Comparison of ENCODE assay signal across 8 cellular contexts in the genomic region with DNA sequence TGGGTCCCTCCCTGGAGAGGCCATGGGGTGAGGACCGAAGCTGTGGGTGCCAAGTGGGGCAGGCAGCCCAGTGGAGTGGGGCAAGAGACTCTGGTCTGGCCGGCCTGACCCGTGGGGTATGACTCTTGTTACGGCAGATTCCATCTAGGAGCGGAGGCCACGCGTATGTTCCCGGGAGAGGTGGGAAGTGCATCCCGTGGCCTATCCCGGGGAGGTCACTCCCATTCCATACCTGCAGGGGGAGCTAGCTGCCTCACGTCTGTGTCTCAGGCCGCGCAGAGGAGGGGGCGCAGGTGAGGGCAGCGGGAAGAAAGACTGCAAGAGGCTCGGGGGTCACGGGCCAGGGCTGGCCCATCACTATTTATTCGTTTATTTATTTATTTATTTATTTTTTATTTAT. TPM values are rescaled to one million over a fixed set of nuclear protein-coding genes. Genes with fewer than 3 reads are reported as not detected.
DNase-seq lines count a peak whose midpoint lies in the region; ATAC-seq and TF ChIP-seq lines count a peak whose summit lies in the region.

No MANE protein-coding gene starts in this region.

- H3K4me1 ChIP-seq in CD8-positive, alpha-beta T cell (ENCODE audit: insufficient read depth, low read length) = peaks cover 24% of the 10 kb centered on the region
- peaks cover 9 to 42% (median 22%) of the 10 kb centered on the region in 9 donors for H3K4me1 ChIP-seq in heart right ventricle

- TF ChIP-seq CTCF in CD8-positive, alpha-beta T cell (IDR thresholded peaks at IDR 0.05) = peak; percentile 67
- TF ChIP-seq CTCF in HFF-Myc (IDR thresholded peaks at IDR 0.05; ENCODE audit: low read depth, low read length, missing control alignments) (peak; percentile 55), heart right ventricle (IDR thresholded peaks at IDR 0.05) (peak; percentile 36 to 67 (median 55))

- H3K36me3 ChIP-seq in CD8-positive, alpha-beta T cell (ENCODE audit: insufficient read depth, low read length) = no peaks in the 10 kb centered on the region
- H3K36me3 ChIP-seq in heart right ventricle = peaks cover 0 to 20% (median 0%) of the 10 kb centered on the region in 9 donors

- no peaks in the 10 kb centered on the region for H3K9me3 Mint-ChIP-seq in CD8-positive, alpha-beta T cell
- H3K9me3 Mint-ChIP-seq in activated CD8-positive, alpha-beta T cell treated with anti-CD3 and anti-CD28 coated beads, Interleukin-2, amount 10 ng/mL, durations not matched to agents 7 days and 5 days (ENCODE audit: insufficient read depth) = no peaks in the 10 kb centered on the region
- H3K9me3 Mint-ChIP-seq in stimulated activated memory B cell treated with anti-CD40 and anti-IgM and Interleukin-4, amounts not matched to agents 10 μg/mL and 1 μg/mL and 100 μg/mL, for 72 hours = no peaks in the 10 kb centered on the region
- H3K9me3 Mint-ChIP-seq in activated T-helper 17 cell treated with anti-CD3 and anti-CD28 coated beads, Interleukin-2, amount 50 U/mL, for 72 hours = no peaks in the 10 kb centered on the region

- H3K27me3 ChIP-seq in CD8-positive, alpha-beta T cell (ENCODE audit: insufficient read depth, low read length) = no peaks in the 10 kb centered on the region
- H3K27me3 ChIP-seq in heart right ventricle = no peaks in the 10 kb centered on the region

- H3K27ac ChIP-seq in CD8-positive, alpha-beta T cell (ENCODE audit: low read depth, low read length) = no peak overlapping the region
- H3K27ac ChIP-seq in heart right ventricle = no peak overlapping the region

- ATAC-seq in CD8-positive, alpha-beta T cell = no peak
- no peak for ATAC-seq in activated CD8-positive, alpha-beta T cell treated with anti-CD3 and anti-CD28 coated beads, Interleukin-2, amount 10 ng/mL, durations not matched to agents 7 days and 5 days
- ATAC-seq in heart right ventricle (no peak), HG02798 (IDR thresholded peaks at IDR 0.05; ENCODE audit: poor library complexity, unreplicated experiment) (no peak), HG03442 (IDR thresholded peaks at IDR 0.05; ENCODE audit: unreplicated experiment) (no peak)
- no peak for ATAC-seq in stimulated activated memory B cell treated with anti-CD40 and anti-IgM and Interleukin-4, amounts not matched to agents 10 μg/mL and 1 μg/mL and 100 μg/mL, for 72 hours
- ATAC-seq in activated T-helper 17 cell treated with anti-CD3 and anti-CD28 coated beads, Interleukin-2, amount 50 U/mL, for 72 hours (replicated peaks) = no peak

- peak overlapping the region; percentile 37 for H3K4me3 Mint-ChIP-seq in CD8-positive, alpha-beta T cell
- H3K4me3 Mint-ChIP-seq in activated CD8-positive, alpha-beta T cell treated with anti-CD3 and anti-CD28 coated beads, Interleukin-2, amount 10 ng/mL, durations not matched to agents 7 days and 5 days = no peak overlapping the region
- no peak overlapping the region for H3K4me3 Mint-ChIP-seq in stimulated activated memory B cell treated with anti-CD40 and anti-IgM and Interleukin-4, amounts not matched to agents 10 μg/mL and 1 μg/mL and 100 μg/mL, for 72 hours
- H3K4me3 Mint-ChIP-seq in activated T-helper 17 cell treated with anti-CD3 and anti-CD28 coated beads, Interleukin-2, amount 50 U/mL, for 72 hours = no peak overlapping the region

- no peaks in the 10 kb centered on the region for H3K27me3 Mint-ChIP-seq in CD8-positive, alpha-beta T cell (ENCODE audit: low read depth)
- no peaks in the 10 kb centered on the region for H3K27me3 Mint-ChIP-seq in activated CD8-positive, alpha-beta T cell treated with anti-CD3 and anti-CD28 coated beads, Interleukin-2, amount 10 ng/mL, durations not matched to agents 7 days and 5 days (ENCODE audit: low read depth)
- no peaks in the 10 kb centered on the region for H3K27me3 Mint-ChIP-seq in stimulated activated memory B cell treated with anti-CD40 and anti-IgM and Interleukin-4, amounts not matched to agents 10 μg/mL and 1 μg/mL and 100 μg/mL, for 72 hours
- no peaks in the 10 kb centered on the region for H3K27me3 Mint-ChIP-seq in activated T-helper 17 cell treated with anti-CD3 and anti-CD28 coated beads, Interleukin-2, amount 50 U/mL, for 72 hours

- peaks cover 35% of the 10 kb centered on the region for H3K4me1 Mint-ChIP-seq in CD8-positive, alpha-beta T cell (ENCODE audit: low read depth)
- peaks cover 25% of the 10 kb centered on the region for H3K4me1 Mint-ChIP-seq in activated CD8-positive, alpha-beta T cell treated with anti-CD3 and anti-CD28 coated beads, Interleukin-2, amount 10 ng/mL, durations not matched to agents 7 days and 5 days (ENCODE audit: low read depth)
- peaks cover 54% of the 10 kb centered on the region for H3K4me1 Mint-ChIP-seq in stimulated activated memory B cell treated with anti-CD40 and anti-IgM and Interleukin-4, amounts not matched to agents 10 μg/mL and 1 μg/mL and 100 μg/mL, for 72 hours
- H3K4me1 Mint-ChIP-seq in activated T-helper 17 cell treated with anti-CD3 and anti-CD28 coated beads, Interleukin-2, amount 50 U/mL, for 72 hours = peaks cover 19% of the 10 kb centered on the region

- intact Hi-C loops in CD8-positive, alpha-beta T cell (cut with DNase I, micrococcal nuclease) = loop anchor here in 1 of 2 experiments (2.0 kb wide), 1 partner anchor 17 kb away; no protein-coding TSS in a partner anchor
- intact Hi-C loops in heart right ventricle (cut with DNase I) = no loop called here

- POLR2A ChIA-PET in CD8-positive, alpha-beta T cell (lab: Charles Lee) = no interaction called here
- POLR2A ChIA-PET in activated CD8-positive, alpha-beta T cell treated with anti-CD3 and anti-CD28 coated beads, Interleukin-2, amount 10 ng/mL, durations not matched to agents 7 days and 5 days (lab: Charles Lee) = no interaction called here

- peaks cover 33% of the 10 kb centered on the region for H3K36me3 Mint-ChIP-seq in CD8-positive, alpha-beta T cell
- H3K36me3 Mint-ChIP-seq in activated CD8-positive, alpha-beta T cell treated with anti-CD3 and anti-CD28 coated beads, Interleukin-2, amount 10 ng/mL, durations not matched to agents 7 days and 5 days (ENCODE audit: low read depth) = peaks cover 26% of the 10 kb centered on the region
- peaks cover 7% of the 10 kb centered on the region for H3K36me3 Mint-ChIP-seq in stimulated activated memory B cell treated with anti-CD40 and anti-IgM and Interleukin-4, amounts not matched to agents 10 μg/mL and 1 μg/mL and 100 μg/mL, for 72 hours
- H3K36me3 Mint-ChIP-seq in activated T-helper 17 cell treated with anti-CD3 and anti-CD28 coated beads, Interleukin-2, amount 50 U/mL, for 72 hours (ENCODE audit: low read depth) = peaks cover 18% of the 10 kb centered on the region

- peak overlapping the region; percentile 32 for H3K27ac Mint-ChIP-seq in CD8-positive, alpha-beta T cell
- no peak overlapping the region for H3K27ac Mint-ChIP-seq in activated CD8-positive, alpha-beta T cell treated with anti-CD3 and anti-CD28 coated beads, Interleukin-2, amount 10 ng/mL, durations not matched to agents 7 days and 5 days
- peak overlapping the region; percentile 39 for H3K27ac Mint-ChIP-seq in stimulated activated memory B cell treated with anti-CD40 and anti-IgM and Interleukin-4, amounts not matched to agents 10 μg/mL and 1 μg/mL and 100 μg/mL, for 72 hours
- no peak overlapping the region for H3K27ac Mint-ChIP-seq in activated T-helper 17 cell treated with anti-CD3 and anti-CD28 coated beads, Interleukin-2, amount 50 U/mL, for 72 hours

- WGBS in heart right ventricle, 2 donors = 61 to 63% methylated on average over 18 of the region's 18 CpGs

- peak in 3 of 7 experiments; percentile 30 to 57 (median 43) for DNase-seq in CD8-positive, alpha-beta T cell
- DNase-seq in HFF-Myc (ENCODE audit: extremely low read depth, low read depth) (no peak), heart right ventricle (peak in 1 of 2 donors; percentile 32)
- peak; percentile 40 for DNase-seq in activated CD8-positive, alpha-beta T cell treated with anti-CD3 and anti-CD28 coated beads, Interleukin-2, amount 10 ng/mL, durations not matched to agents 7 days and 5 days

- no peaks in the 10 kb centered on the region for H3K9me3 ChIP-seq in CD8-positive, alpha-beta T cell (ENCODE audit: low read length)
- H3K9me3 ChIP-seq in heart right ventricle = no peaks in the 10 kb centered on the region

- no peak overlapping the region for H3K4me3 ChIP-seq in CD8-positive, alpha-beta T cell (ENCODE audit: low read depth, low read length)
- no peak overlapping the region for H3K4me3 ChIP-seq in HFF-Myc (replicated peaks; ENCODE audit: low read depth, low read length)
- no peak overlapping the region for H3K4me3 ChIP-seq in heart right ventricle

- CTCF ChIA-PET in CD8-positive, alpha-beta T cell (lab: Charles Lee) = interaction anchor here (0.9 to 1.8 kb wide), 4 partner anchors 9 to 30 kb away, joined by 3 to 8 read pairs (median 3); no protein-coding TSS in a partner anchor
- CTCF ChIA-PET in activated CD8-positive, alpha-beta T cell treated with anti-CD3 and anti-CD28 coated beads, Interleukin-2, amount 10 ng/mL, durations not matched to agents 7 days and 5 days (lab: Charles Lee) = interaction anchor here (0.7 to 1.5 kb wide), 4 partner anchors 10 to 48 kb away, joined by 3 to 4 read pairs (median 4); no protein-coding TSS in a partner anchor

RNA-seq across cellular contexts. Expression of a gene that starts 4.9 kb away (rescaled TPM):
- total RNA-seq in CD8-positive, alpha-beta T cell = 100 to 1,000 TPM; 140 to 141 TPM
- 100 to 1,000 TPM; 103 to 105 TPM for total RNA-seq in activated CD8-positive, alpha-beta T cell treated with anti-CD3 and anti-CD28 coated beads, Interleukin-2, amount 10 ng/mL, durations not matched to agents 7 days and 5 days
- 10 to 100 TPM; 17.7 to 32.4 (median 23.7) TPM for total RNA-seq in heart right ventricle
- polyA plus RNA-seq in heart right ventricle = 10 to 100 TPM; 30.5 to 35.2 TPM
- total RNA-seq in activated T-helper 17 cell treated with anti-CD3 and anti-CD28 coated beads, Interleukin-2, amount 50 U/mL, for 72 hours = 10 to 100 TPM; 50.2 to 50.7 TPM

RNA-seq across cellular contexts. Expression of a gene that starts 40.7 kb away (rescaled TPM):
- total RNA-seq in CD8-positive, alpha-beta T cell = 1 to 10 TPM; 6.4 to 7.3 TPM
- 10 to 100 TPM in 1 of 2 experiments, 1 to 10 TPM in 1; 9.9 to 11.0 TPM for total RNA-seq in activated CD8-positive, alpha-beta T cell treated with anti-CD3 and anti-CD28 coated beads, Interleukin-2, amount 10 ng/mL, durations not matched to agents 7 days and 5 days
- total RNA-seq in heart right ventricle = 1 to 10 TPM in 9 of 10 donors, under 1 TPM in 1; 0.94 to 3.2 (median 1.4) TPM
- 1 to 10 TPM; 2.0 to 4.3 TPM for polyA plus RNA-seq in heart right ventricle
- 10 to 100 TPM; 11.6 to 12.2 TPM for total RNA-seq in activated T-helper 17 cell treated with anti-CD3 and anti-CD28 coated beads, Interleukin-2, amount 50 U/mL, for 72 hours

RNA-seq across cellular contexts. Expression of a gene that starts 40.7 kb away (rescaled TPM):
- 10 to 100 TPM; 18.5 to 19.2 TPM for total RNA-seq in CD8-positive, alpha-beta T cell
- total RNA-seq in activated CD8-positive, alpha-beta T cell treated with anti-CD3 and anti-CD28 coated beads, Interleukin-2, amount 10 ng/mL, durations not matched to agents 7 days and 5 days = 10 to 100 TPM; 29.9 to 37.2 TPM
- 10 to 100 TPM; 11.7 to 24.2 (median 14.4) TPM for total RNA-seq in heart right ventricle
- 10 to 100 TPM; 17.0 to 22.1 TPM for polyA plus RNA-seq in heart right ventricle
- total RNA-seq in activated T-helper 17 cell treated with anti-CD3 and anti-CD28 coated beads, Interleukin-2, amount 50 U/mL, for 72 hours = 10 to 100 TPM; 31.7 to 36.4 TPM

Comparison
In these comparisons a context has a peak if more than half of its experiments do, and no peak if none do; other contexts are left out.
1. H3K27ac Mint-ChIP-seq: peak in CD8-positive, alpha-beta T cell (single experiment) and stimulated activated memory B cell treated with anti-CD40 and anti-IgM and Interleukin-4, amounts not matched to agents 10 μg/mL and 1 μg/mL and 100 μg/mL, for 72 hours (single experiment); none in activated CD8-positive, alpha-beta T cell treated with anti-CD3 and anti-CD28 coated beads, Interleukin-2, amount 10 ng/mL, durations not matched to agents 7 days and 5 days (single experiment) and activated T-helper 17 cell treated with anti-CD3 and anti-CD28 coated beads, Interleukin-2, amount 50 U/mL, for 72 hours (single experiment).
2. Peak in every context shown above with its lines, with median percentiles within 50 percentile points of each other: CTCF ChIP-seq.